In genomic region chr13:34419025-34419424, GRCh38 we compare ENCODE assay signal across 23 cellular contexts.
DNase-seq lines count a peak whose midpoint lies in the region; ATAC-seq, FAIRE-seq and TF ChIP-seq lines count a peak whose summit lies in the region.
"Had no signal": no experiment of that assay in that cellular context is flagged by ENCODE, and none has a peak within 500 bp of the region (broad histone marks: within the 10 kb centered on the region; RNA-seq: fewer than 3 reads in every experiment).

No MANE protein-coding gene starts in this region.

- H3K4me3 ChIP-seq in BE2C (ENCODE audit: low read depth, low read length) (no peak overlapping the region), IMR-90 (ENCODE audit: insufficient read depth, low read depth, low read length) (no peak overlapping the region), H1 (ENCODE audit: extremely low read depth in 1 of 4, insufficient read depth in 2 of 4, low read depth in 3 of 4, low read length in 4 of 4) (no peak overlapping the region), prostate gland (no peak overlapping the region)
- H3K4me3 ChIP-seq: esophagus squamous epithelium, left lung, mucosa of descending colon, tibial nerve had no signal

- in situ Hi-C loops in IMR-90 (cut with MboI; ENCODE audit: low sequenced_read_pairs) = no loop called here

- TF ChIP-seq EP300 in H1 (IDR thresholded peaks at IDR 0.05; ENCODE audit: borderline replicate concordance in 1 of 2, low read depth in 2 of 2, low read length in 2 of 2) = no peak

- no peaks in the 10 kb centered on the region for H4K20me1 ChIP-seq in IMR-90 (ENCODE audit: insufficient read depth, low read length)
- H4K20me1 ChIP-seq in H1 (replicated peaks in 1 of 2; ENCODE audit: control insufficient read depth in 1 of 2, insufficient read depth in 2 of 2, low read length in 2 of 2) = no peaks in the 10 kb centered on the region

- TF ChIP-seq RAD21 in IMR-90 (IDR thresholded peaks at IDR 0.05; ENCODE audit: low read length) (no peak), H1 (IDR thresholded peaks at IDR 0.05 in 1 of 2, conservative IDR thresholded peaks at IDR 0.05 in 1 of 2; ENCODE audit: low read depth in 2 of 2, low read length in 2 of 2) (no peak)

- H3K23me2 ChIP-seq in H1 (ENCODE audit: low read depth, low read length) = no peaks in the 10 kb centered on the region; the same call in 1 of the 2 replicates

- H2BK20ac ChIP-seq in IMR-90 (ENCODE audit: low read depth, low read length) (no peak overlapping the region), H1 (ENCODE audit: low read length) (no peak overlapping the region)

- TF ChIP-seq CTCF in BE2C (IDR thresholded peaks at IDR 0.05; ENCODE audit: low read depth, low read length) (peak; percentile 11; the same call in 1 of the 2 replicates), IMR-90 (conservative IDR thresholded peaks at IDR 0.05; ENCODE audit: low read depth, low read length) (no peak), H1 (IDR thresholded peaks at IDR 0.05; ENCODE audit: control extremely low read depth in 1 of 3, insufficient read depth in 1 of 3, low read depth in 1 of 3, low read length in 3 of 3) (no peak), prostate gland (IDR thresholded peaks at IDR 0.05) (no peak)

- H3K14ac ChIP-seq in IMR-90 (replicated peaks; ENCODE audit: low read depth, low read length) = no peak overlapping the region
- no peak overlapping the region for H3K14ac ChIP-seq in H1 (ENCODE audit: insufficient read length)

- H2BK12ac ChIP-seq in H1 (ENCODE audit: low read depth, low read length) = no peak overlapping the region

- no peaks in the 10 kb centered on the region for H3K9me1 ChIP-seq in IMR-90 (ENCODE audit: insufficient read depth, low read length)

- no peak overlapping the region for H4K91ac ChIP-seq in IMR-90 (ENCODE audit: insufficient read depth, low read depth, low read length)
- H4K91ac ChIP-seq in H1 (replicated peaks; ENCODE audit: insufficient read length, low read length) = no peak overlapping the region

- H3K23ac ChIP-seq in IMR-90 (ENCODE audit: low read depth, low read length) (no peak overlapping the region), H1 (ENCODE audit: insufficient read length) (no peak overlapping the region)

- H2BK120ac ChIP-seq in IMR-90 (ENCODE audit: low read depth, low read length) (no peak overlapping the region), H1 (replicated peaks; ENCODE audit: low read depth, low read length) (no peak overlapping the region)

- H4K5ac ChIP-seq in IMR-90 (ENCODE audit: low read depth, low read length) (no peak overlapping the region), H1 (ENCODE audit: insufficient read length, low read depth, low read length) (no peak overlapping the region)

- H2AK9ac ChIP-seq in IMR-90 (replicated peaks; ENCODE audit: low read depth, low read length, poor library complexity) = no peak overlapping the region

- no peak for FAIRE-seq in H1 (lab: Jason Lieb, UNC)

- dilution Hi-C loops in IMR-90 (cut with HindIII; ENCODE audit: low sequenced_read_pairs, unreplicated experiment) = no loop called here

- H3K4me2 ChIP-seq in IMR-90 (ENCODE audit: low read depth, low read length) = no peak overlapping the region
- H3K4me2 ChIP-seq in H1 (ENCODE audit: insufficient read depth in 1 of 2, low read depth in 2 of 2, low read length in 2 of 2) = no peak overlapping the region

- H3K79me1 ChIP-seq in IMR-90 (ENCODE audit: low read depth in 1 of 2, low read length in 2 of 2) (no peaks in the 10 kb centered on the region), H1 (ENCODE audit: low read depth, low read length) (no peaks in the 10 kb centered on the region)

- no peaks in the 10 kb centered on the region for H3K27me3 ChIP-seq in BE2C
- H3K27me3 ChIP-seq in IMR-90 (ENCODE audit: control insufficient read depth, insufficient read depth, low read length) = no peaks in the 10 kb centered on the region
- no peaks in the 10 kb centered on the region for H3K27me3 ChIP-seq in H1 (replicated peaks in 1 of 4; ENCODE audit: control insufficient read depth in 3 of 4, extremely low read depth in 1 of 4, insufficient read depth in 3 of 4, low read length in 3 of 4)
- H3K27me3 ChIP-seq in prostate gland (replicated peaks; ENCODE audit: insufficient read depth) = no peaks in the 10 kb centered on the region
- H3K27me3 ChIP-seq: esophagus squamous epithelium, left lung, tibial nerve had no signal

- H2AFZ ChIP-seq in IMR-90 (replicated peaks; ENCODE audit: low read length, poor library complexity) (peak overlapping the region; percentile 58), H1 (ENCODE audit: low read length) (peak overlapping the region; percentile 87; the same call in 1 of the 2 replicates)

- H3K18ac ChIP-seq in IMR-90 (ENCODE audit: low read depth, low read length) (no peak overlapping the region), H1 (ENCODE audit: extremely low read depth, low read length) (no peak overlapping the region)

- no peak overlapping the region for H3K4ac ChIP-seq in IMR-90 (ENCODE audit: low read depth, low read length)
- H3K4ac ChIP-seq in H1 (replicated peaks; ENCODE audit: insufficient read length, low read depth, low read length) = no peak overlapping the region

- H2BK15ac ChIP-seq in IMR-90 (ENCODE audit: low read depth, low read length) (no peak overlapping the region), H1 (ENCODE audit: low read length) (no peak overlapping the region)

- H3K9ac ChIP-seq in IMR-90 (ENCODE audit: low read depth, low read length) = no peak overlapping the region
- no peak overlapping the region for H3K9ac ChIP-seq in H1 (replicated peaks in 1 of 4; ENCODE audit: extremely low read depth in 1 of 4, low read depth in 3 of 4, low read length in 3 of 4)

- no peak overlapping the region for H3K56ac ChIP-seq in IMR-90 (ENCODE audit: extremely low read depth, insufficient read depth, low read length)
- H3K56ac ChIP-seq in H1 (replicated peaks; ENCODE audit: insufficient read length, low read depth, low read length) = no peak overlapping the region

- no CpG with 5 or more reads among the region's 5 CpGs for WGBS in IMR-90 (ENCODE audit: extremely low coverage in 2 of 2, insufficient read length in 1 of 2), 2 experiments
- WGBS in H1 (ENCODE audit: extremely low coverage in 1 of 2, insufficient coverage in 1 of 2, insufficient read length in 1 of 2, insufficient replicate concordance in 2 of 2, low coverage in 1 of 2, low lambda C conversion rate in 2 of 2, missing lambda C conversion rate in 1 of 2), 2 experiments = 85% methylated on average over 5 of the region's 5 CpGs; no CpG with 5 or more reads in 1 of the 2 experiments
- 52% methylated on average over 5 of the region's 5 CpGs for WGBS in prostate gland

- ATAC-seq in IMR-90 (ENCODE audit: low read depth) (no peak), GM18909 (IDR thresholded peaks at IDR 0.05; ENCODE audit: poor library complexity, unreplicated experiment) (no peak), GM18502 (IDR thresholded peaks at IDR 0.05; ENCODE audit: poor library complexity, unreplicated experiment) (no peak)
- ATAC-seq: left lung; mucosa of descending colon; right cardiac atrium; stimulated activated naive B cell treated with anti-CD40 and anti-IgM and Interleukin-4, amounts not matched to agents 10 μg/mL and 1 μg/mL and 100 μg/mL, for 72 hours; T-cell had no signal

- no peak for TF ChIP-seq POLR2A in IMR-90 (IDR thresholded peaks at IDR 0.05; ENCODE audit: low read depth, low read length)
- no peak for TF ChIP-seq POLR2A in H1 (IDR thresholded peaks at IDR 0.05; ENCODE audit: control extremely low read depth in 1 of 2, low read depth in 2 of 2, low read length in 2 of 2)
- TF ChIP-seq POLR2A in prostate gland (IDR thresholded peaks at IDR 0.05) = no peak

- intact Hi-C loops in IMR-90 (cut with micrococcal nuclease) = no loop called here
- intact Hi-C loops in prostate gland (cut with DNase I) = no loop called here

- H2BK5ac ChIP-seq in IMR-90 (ENCODE audit: low read depth, low read length, poor library complexity, severe bottlenecking) (no peak overlapping the region), H1 (ENCODE audit: low read depth, low read length) (no peak overlapping the region)

- no TSS peak for BruUV-seq in IMR-90 (replicated peaks; lab: Mats Ljungman, UMichigan)

- H3K9me3 ChIP-seq in BE2C (no peaks in the 10 kb centered on the region), IMR-90 (ENCODE audit: control insufficient read depth, insufficient read depth, low read length) (no peaks in the 10 kb centered on the region), H1 (ENCODE audit: insufficient read depth in 2 of 2, low read depth in 1 of 2, low read length in 1 of 2) (no peaks in the 10 kb centered on the region), prostate gland (no peaks in the 10 kb centered on the region)
- H3K9me3 ChIP-seq: esophagus squamous epithelium, mucosa of descending colon, tibial nerve had no signal

- H4K8ac ChIP-seq in IMR-90 (ENCODE audit: low read depth in 2 of 2, low read length in 2 of 2) = no peak overlapping the region
- H4K8ac ChIP-seq in H1 (ENCODE audit: extremely low read depth, insufficient read depth, low read length) = no peak overlapping the region

- no peaks in the 10 kb centered on the region for H3K36me3 ChIP-seq in BE2C
- H3K36me3 ChIP-seq in IMR-90 (ENCODE audit: control insufficient read depth, insufficient read depth, low read length) = no peaks in the 10 kb centered on the region
- H3K36me3 ChIP-seq in H1 (ENCODE audit: control insufficient read depth in 2 of 4, insufficient read depth in 4 of 4, low read length in 3 of 4) = no peaks in the 10 kb centered on the region
- H3K36me3 ChIP-seq in prostate gland = no peaks in the 10 kb centered on the region
- H3K36me3 ChIP-seq: esophagus squamous epithelium, left lung, tibial nerve had no signal

- DNase-seq in BE2C (peak; percentile 67), IMR-90 (no peak), NCI-H510A (lab: John Stamatoyannopoulos, UW) (peak; percentile 62), H1 (ENCODE audit: low read depth in 1 of 2, low spot score in 2 of 2) (no peak), NK-92 (lab: John Stamatoyannopoulos, UW; ENCODE audit: unreplicated experiment) (no peak), prostate gland (ENCODE audit: low spot score) (no peak)
- DNase-seq: activated CD4-positive, alpha-beta T cell treated with anti-CD3 and anti-CD28 coated beads, Interleukin-2, amount 50 U/mL, for 1 hour; activated naive CD4-positive, alpha-beta T cell treated with anti-CD3 and anti-CD28 coated beads for 36 hours; aorta; CD4-positive, alpha-beta T cell; effector memory CD4-positive, alpha-beta T cell; esophagus squamous epithelium; HCEC 1CT; left lung; mucosa of descending colon; NCI-H526 treated with DMSO at 0.1 percent for 48 hours; right cardiac atrium; stimulated activated naive B cell treated with anti-CD40 and anti-IgM and Interleukin-4, amounts not matched to agents 10 μg/mL and 1 μg/mL and 100 μg/mL, for 72 hours; T-cell had no signal

- CTCF ChIA-PET in IMR-90 (lab: Yijun Ruan, JAX) (no interaction called here), H1 (lab: Charles Lee; ENCODE audit: partially characterized antibody) (interaction anchor here (0.6 to 1.3 kb wide), 2 partner anchors 12 to 779 kb away, joined by 3 read pairs; no protein-coding TSS in a partner anchor)

- H3K27ac ChIP-seq in IMR-90 (ENCODE audit: insufficient read depth, low read length) = no peak overlapping the region
- no peak overlapping the region for H3K27ac ChIP-seq in H1 (ENCODE audit: low read depth, low read length)
- no peak overlapping the region for H3K27ac ChIP-seq in prostate gland
- H3K27ac ChIP-seq: esophagus squamous epithelium, HL-60, left lung, tibial nerve had no signal

- peaks cover 26% of the 10 kb centered on the region for H3K4me1 ChIP-seq in BE2C
- H3K4me1 ChIP-seq in IMR-90 (ENCODE audit: control insufficient read depth, insufficient read depth, low read length) = no peaks in the 10 kb centered on the region
- no peaks in the 10 kb centered on the region for H3K4me1 ChIP-seq in H1 (replicated peaks in 1 of 4; ENCODE audit: control insufficient read depth in 3 of 4, insufficient read depth in 4 of 4, low read length in 3 of 4)
- no peaks in the 10 kb centered on the region for H3K4me1 ChIP-seq in prostate gland (replicated peaks)
- H3K4me1 ChIP-seq: left lung, tibial nerve had no signal

- H2AK5ac ChIP-seq in IMR-90 (ENCODE audit: low read depth, low read length) = no peak overlapping the region
- H2AK5ac ChIP-seq in H1 (ENCODE audit: low read depth, low read length) = no peak overlapping the region

- POLR2A ChIA-PET in IMR-90 (lab: Charles Lee; ENCODE audit: unreplicated experiment) = no interaction called here
- POLR2A ChIA-PET in H1 (lab: Charles Lee; ENCODE audit: partially characterized antibody) = no interaction called here

- no peaks in the 10 kb centered on the region for H3K79me2 ChIP-seq in H1 (ENCODE audit: control insufficient read depth in 1 of 2, insufficient read depth in 2 of 2, low read length in 2 of 2)

Comparison
In these comparisons a context has a peak if more than half of its experiments do, and no peak if none do; other contexts are left out.
1. DNase-seq: peak in BE2C (single experiment) and NCI-H510A (single experiment); none in IMR-90 (single experiment), H1 (0 of 2), NK-92 (single experiment) and prostate gland (single experiment).